22 cellular contexts compared by ENCODE assay signal in genomic region chr7:134155220-134155619, GRCh38. TPM values are rescaled to one million over a fixed set of nuclear protein-coding genes. Genes with fewer than 3 reads are reported as not detected.
DNase-seq lines count a peak whose midpoint lies in the region; ATAC-seq, FAIRE-seq and TF ChIP-seq lines count a peak whose summit lies in the region.
"Had no signal": no experiment of that assay in that cellular context is flagged by ENCODE, and none has a peak within 500 bp of the region (broad histone marks: within the 10 kb centered on the region; RNA-seq: fewer than 3 reads in every experiment).

No MANE protein-coding gene starts in this region.

- H3K36me3 ChIP-seq in ACC112 (ENCODE audit: insufficient read depth, low read length) (no peaks in the 10 kb centered on the region), thyroid gland (no peaks in the 10 kb centered on the region), Karpas-422 (ENCODE audit: insufficient read depth, low read length) (no peaks in the 10 kb centered on the region)

- no peak for TF ChIP-seq CTCF in thyroid gland (IDR thresholded peaks at IDR 0.05)

- H2AFZ ChIP-seq in ACC112 (ENCODE audit: low read length, unreplicated experiment) = peak overlapping the region; percentile 1
- H2AFZ ChIP-seq in Karpas-422 (ENCODE audit: low read length) = no peak overlapping the region
- H2AFZ ChIP-seq: GM23248 had no signal

- FAIRE-seq in GM19239 (lab: Jason Lieb, UNC) = peak; percentile 23

- no peak for DNase-seq in GM19239 (ENCODE audit: insufficient read length, low spot score)
- peak; percentile 24 for DNase-seq in RPMI8226
- DNase-seq in thyroid gland = no peak
- DNase-seq in NCI-H510A (lab: John Stamatoyannopoulos, UW) = no peak
- no peak for DNase-seq in Karpas-422
- no peak for DNase-seq in COR-L47 (lab: John Stamatoyannopoulos, UW)
- DNase-seq: ACHN, DMS153, DND-41, H9, NCI-H146, NCI-H1930, NCI-H2107, NCI-H446 treated with DMSO at 0.1 percent for 48 hours, SIG-M5 had no signal

- H3K27me3 ChIP-seq in ACC112 (ENCODE audit: insufficient read depth, low read length) (no peaks in the 10 kb centered on the region), thyroid gland (no peaks in the 10 kb centered on the region), Karpas-422 (ENCODE audit: low read length) (no peaks in the 10 kb centered on the region)

- intact Hi-C loops in thyroid gland (cut with DNase I) = no loop called here

- no peak overlapping the region for H3K4me2 ChIP-seq in Karpas-422 (ENCODE audit: low read depth, low read length, poor library complexity, severe bottlenecking)

- no peak for TF ChIP-seq POLR2A in thyroid gland (IDR thresholded peaks at IDR 0.05)

- 88 to 95% methylated on average over 2 of the region's 2 CpGs for WGBS in thyroid gland, 2 donors

- no peaks in the 10 kb centered on the region for H4K20me1 ChIP-seq in Karpas-422 (ENCODE audit: insufficient read depth, low read depth, low read length)

- H3K9me2 ChIP-seq in Karpas-422 (replicated peaks; ENCODE audit: insufficient read depth, low read length) = no peaks in the 10 kb centered on the region

- H3K4me3 ChIP-seq in ACC112 (ENCODE audit: low read depth, low read length) = no peak overlapping the region
- no peak overlapping the region for H3K4me3 ChIP-seq in thyroid gland (replicated peaks in 1 of 3)
- no peak overlapping the region for H3K4me3 ChIP-seq in Karpas-422 (ENCODE audit: low read length)
- H3K4me3 ChIP-seq: GM23248, SK-N-MC had no signal

- H3K4me1 ChIP-seq in ACC112 (ENCODE audit: control insufficient read depth, insufficient read depth, low read length, unreplicated experiment) (no peaks in the 10 kb centered on the region), thyroid gland (no peaks in the 10 kb centered on the region), Karpas-422 (ENCODE audit: low read length) (no peaks in the 10 kb centered on the region)

- no peaks in the 10 kb centered on the region for H3K79me2 ChIP-seq in ACC112 (ENCODE audit: control insufficient read depth, insufficient read depth, low read length, unreplicated experiment)
- no peaks in the 10 kb centered on the region for H3K79me2 ChIP-seq in Karpas-422 (ENCODE audit: low read length)

- H3K9me3 ChIP-seq in thyroid gland (no peaks in the 10 kb centered on the region), Karpas-422 (ENCODE audit: low read length) (no peaks in the 10 kb centered on the region)

- no peak overlapping the region for H3K27ac ChIP-seq in ACC112 (ENCODE audit: low read depth, low read length)
- no peak overlapping the region for H3K27ac ChIP-seq in thyroid gland
- H3K27ac ChIP-seq in Karpas-422 (ENCODE audit: low read length) = no peak overlapping the region
- H3K27ac ChIP-seq: 22Rv1, GM23248, HL-60, SK-N-MC had no signal

- ATAC-seq in HG02763 (IDR thresholded peaks at IDR 0.05; ENCODE audit: unreplicated experiment) = peak; percentile 56
- ATAC-seq: Panc1 had no signal

- no peak overlapping the region for H3K9ac ChIP-seq in Karpas-422 (ENCODE audit: low read length)
- H3K9ac ChIP-seq: GM23248 had no signal

RNA-seq across cellular contexts. Expression of gene LRGUK, which starts 28.1 kb away (rescaled TPM):
- 1 to 10 TPM in 3 of 4 donors, under 1 TPM in 1; 0.67 to 3.7 (median 2.7) TPM for total RNA-seq in thyroid gland
- total RNA-seq in Karpas-422 (2014; rRNA removed; shearing (Covaris generic); ENCODE audit: low replicate concordance) = 1.7 and 1.9 TPM in 2 replicates
- total RNA-seq: GM23248 had no signal
